17 cellular contexts compared by ENCODE assay signal in the genomic region with DNA sequence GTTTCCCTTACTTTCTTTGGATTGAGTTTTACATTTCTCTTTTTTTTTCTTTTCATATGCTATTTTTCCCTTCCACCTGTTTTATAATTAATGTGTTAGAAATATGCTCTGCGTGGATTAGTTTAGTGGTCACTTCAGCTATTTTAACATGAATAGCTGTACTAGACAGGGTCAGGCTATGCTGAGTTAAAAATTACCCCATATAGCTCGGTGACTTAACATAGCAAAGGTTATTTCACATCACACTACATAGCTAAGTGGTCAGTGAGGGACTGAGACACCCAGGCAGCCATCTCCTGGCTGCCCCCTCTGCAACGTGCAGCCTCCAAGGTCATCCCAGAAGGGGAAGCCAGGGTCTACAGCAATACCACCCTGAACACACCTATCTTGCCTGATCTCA. TPM values are rescaled to one million over a fixed set of nuclear protein-coding genes. Genes with fewer than 3 reads are reported as not detected.
DNase-seq lines count a peak whose midpoint lies in the region; TF ChIP-seq lines count a peak whose summit lies in the region.
"Had no signal": no experiment of that assay in that cellular context is flagged by ENCODE, and none has a peak within 500 bp of the region (broad histone marks: within the 10 kb centered on the region; RNA-seq: fewer than 3 reads in every experiment).

No MANE protein-coding gene starts in this region.

- no peak overlapping the region for H2AK5ac ChIP-seq in trophoblast cell (ENCODE audit: low read length)

- no peak overlapping the region for H3K23ac ChIP-seq in trophoblast cell (ENCODE audit: low read length)

- no peaks in the 10 kb centered on the region for H3K79me2 ChIP-seq in trophoblast cell (ENCODE audit: control insufficient read depth, insufficient read depth, low read length, poor library complexity)

- DNase-seq in kidney tubule cell (ENCODE audit: low spot score) (peak; percentile 39), trophoblast cell (no peak), H4 (ENCODE audit: low spot score) (no peak), NCI-H1105 (lab: John Stamatoyannopoulos, UW) (no peak), NCI-H82 treated with DMSO at 0.1 percent for 48 hours (lab: John Stamatoyannopoulos, UW; ENCODE audit: unreplicated experiment) (no peak)
- DNase-seq: 8988T; CD4-positive, CD25-positive, alpha-beta regulatory T cell; CD8-positive, alpha-beta memory T cell; DMS153; DMS79; GDM1; GM23248; HCEC 1CT had no signal

- H3K27ac ChIP-seq in C4-2B (peak overlapping the region; percentile 22), VCaP (peak overlapping the region; percentile 54), trophoblast cell (ENCODE audit: low read depth, low read length) (no peak overlapping the region)
- H3K27ac ChIP-seq: BLaER1 treated with 17β-estradiol and CSF1 and Interleukin-3, amounts not matched to agents 10 nM and 100 nM; GM23248; HL-60 had no signal

- no peak overlapping the region for H3K14ac ChIP-seq in trophoblast cell (ENCODE audit: low read length)

- H2BK120ac ChIP-seq in trophoblast cell (ENCODE audit: insufficient read depth, low read length, poor library complexity): no peak overlapping the region

- no peak overlapping the region for H3K4me3 ChIP-seq in trophoblast cell (ENCODE audit: low read depth, low read length)
- H3K4me3 ChIP-seq: BLaER1 treated with 17β-estradiol and CSF1 and Interleukin-3, amounts not matched to agents 10 nM and 100 nM; GM23248 had no signal

- no peak overlapping the region for H3K9ac ChIP-seq in trophoblast cell (ENCODE audit: low read length)
- H3K9ac ChIP-seq: BLaER1 treated with 17β-estradiol and CSF1 and Interleukin-3, amounts not matched to agents 10 nM and 100 nM; GM23248 had no signal

- no peak overlapping the region for H4K8ac ChIP-seq in trophoblast cell (ENCODE audit: low read depth, low read length)

- no peak overlapping the region for H3K4ac ChIP-seq in trophoblast cell (ENCODE audit: low read depth, low read length)

- no peak overlapping the region for H2AFZ ChIP-seq in trophoblast cell (ENCODE audit: insufficient read depth, low read length, poor library complexity)
- H2AFZ ChIP-seq: GM23248 had no signal

- H4K12ac ChIP-seq in trophoblast cell (ENCODE audit: low read depth, low read length): no peak overlapping the region

- no peak overlapping the region for H4K91ac ChIP-seq in trophoblast cell (ENCODE audit: low read depth, low read length)

- TF ChIP-seq CTCF in C4-2B (conservative IDR thresholded peaks at IDR 0.05) (no peak), VCaP (conservative IDR thresholded peaks at IDR 0.05) (no peak)

- H3K9me3 ChIP-seq in trophoblast cell (ENCODE audit: insufficient read depth, low read depth, low read length): no peaks in the 10 kb centered on the region
- H3K9me3 ChIP-seq: BLaER1 treated with 17β-estradiol and CSF1 and Interleukin-3, amounts not matched to agents 10 nM and 100 nM had no signal

- peaks cover 0 to 2% of the 10 kb centered on the region in 2 experiments for H3K4me1 ChIP-seq in trophoblast cell (ENCODE audit: control insufficient read depth in 1 of 2, insufficient read depth in 2 of 2, low read length in 2 of 2)
- H3K4me1 ChIP-seq: BLaER1 treated with 17β-estradiol and CSF1 and Interleukin-3, amounts not matched to agents 10 nM and 100 nM had no signal

- no CpG with 5 or more reads among the region's 3 CpGs for WGBS in trophoblast cell (ENCODE audit: extremely low coverage, insufficient coverage, insufficient read length)

- no peaks in the 10 kb centered on the region for H3K36me3 ChIP-seq in trophoblast cell (ENCODE audit: control insufficient read depth in 1 of 2, insufficient read depth in 2 of 2, low read length in 2 of 2)
- H3K36me3 ChIP-seq: BLaER1 treated with 17β-estradiol and CSF1 and Interleukin-3, amounts not matched to agents 10 nM and 100 nM had no signal

- no peaks in the 10 kb centered on the region for H3K27me3 ChIP-seq in trophoblast cell (ENCODE audit: insufficient read depth, low read length)
- H3K27me3 ChIP-seq: BLaER1 treated with 17β-estradiol and CSF1 and Interleukin-3, amounts not matched to agents 10 nM and 100 nM had no signal

- H2BK12ac ChIP-seq in trophoblast cell (ENCODE audit: low read length): no peak overlapping the region

- H3K4me2 ChIP-seq in trophoblast cell (ENCODE audit: low read length): no peak overlapping the region
- H3K4me2 ChIP-seq: BLaER1 treated with 17β-estradiol and CSF1 and Interleukin-3, amounts not matched to agents 10 nM and 100 nM had no signal

- no peak overlapping the region for H2BK5ac ChIP-seq in trophoblast cell (ENCODE audit: low read depth, low read length, poor library complexity)

- H3K79me1 ChIP-seq in trophoblast cell (ENCODE audit: low read length): no peaks in the 10 kb centered on the region

- H3K18ac ChIP-seq in trophoblast cell (ENCODE audit: low read length): no peak overlapping the region

RNA-seq across cellular contexts. Expression of a gene that starts 46.9 kb away (rescaled TPM):
- 34.2 and 37.5 TPM in 2 replicates for polyA plus RNA-seq in trophoblast cell (2013)
- total RNA-seq in H4 (2014; rRNA removed; shearing (Covaris generic)): 45.0 and 67.5 TPM in 2 replicates
